10 cellular contexts compared by ENCODE assay signal in genomic region chr12:27554421-27555186, GRCh38. TPM values are rescaled to one million over a fixed set of nuclear protein-coding genes. Genes with fewer than 3 reads are reported as not detected.
A peak's percentile ranks its signal among the peaks of the same experiment; 100 is the strongest.
DNase-seq lines count a peak whose midpoint lies in the region; ATAC-seq and TF ChIP-seq lines count a peak whose summit lies in the region.
"Had no signal": no experiment of that assay in that cellular context is flagged by ENCODE, and none has a peak within 500 bp of the region (broad histone marks: within the 10 kb centered on the region; RNA-seq: fewer than 3 reads in every experiment).

No MANE protein-coding gene starts in this region.

- H3K27ac ChIP-seq in HCT116 (ENCODE audit: low read depth, low read length) (peak overlapping the region; percentile 36), caudate nucleus (ENCODE audit: low read depth, low read length) (peak overlapping the region; percentile 91)
- H3K27ac ChIP-seq: HL-60 had no signal

- H3K4me2 ChIP-seq in HCT116 (ENCODE audit: low read length) = peak overlapping the region; percentile 32; the same call in 1 of the 2 replicates

- no peak overlapping the region for H2AFZ ChIP-seq in HCT116 (ENCODE audit: low read depth, low read length, poor library complexity, severe bottlenecking)

- DNase-seq in HCT116 (ENCODE audit: low read depth, low spot score) (no peak), caudate nucleus (lab: John Stamatoyannopoulos, UW) (peak in 44 of 61 donors; percentile 11 to 83 (median 46)), lower leg skin (ENCODE audit: low spot score in 2 of 2) (peak; percentile 68 to 90), superior temporal gyrus (ENCODE audit: extremely low spot score) (peak; percentile 94)
- DNase-seq in activated T-cell treated with anti-CD3 and anti-CD28 coated beads, Interleukin-2, amount 50 U/mL, for 1 hour = no peak

- H3K36me3 ChIP-seq in HCT116 (ENCODE audit: control insufficient read depth in 1 of 2, insufficient read depth in 2 of 2, low read length in 2 of 2) = no peaks in the 10 kb centered on the region

- POLR2A ChIA-PET in HCT116 (lab: Charles Lee) = no interaction called here

- 21 to 26% methylated on average over 14 of the region's 14 CpGs for WGBS in lower leg skin, 2 donors

- H3K27me3 ChIP-seq in HCT116 (ENCODE audit: insufficient read depth, low read length) = no peaks in the 10 kb centered on the region

- BruUV-seq in HCT116 (replicated peaks; lab: Mats Ljungman, UMichigan) = no TSS peak

- TF ChIP-seq CTCF in HCT116 (IDR thresholded peaks at IDR 0.05 in 2 of 3, conservative IDR thresholded peaks at IDR 0.05 in 1 of 3; ENCODE audit: borderline replicate concordance in 1 of 3, insufficient read depth in 1 of 3, low read depth in 2 of 3, low read length in 2 of 3) = no peak
- no peak for TF ChIP-seq CTCF in lower leg skin (IDR thresholded peaks at IDR 0.05)

- no peak for ATAC-seq in HCT116
- ATAC-seq in GM19328 (IDR thresholded peaks at IDR 0.05; ENCODE audit: unreplicated experiment) = no peak
- ATAC-seq in HG03139 (IDR thresholded peaks at IDR 0.05; ENCODE audit: unreplicated experiment) = no peak
- no peak for ATAC-seq in GM19467 (IDR thresholded peaks at IDR 0.05; ENCODE audit: unreplicated experiment)
- ATAC-seq: GM12878 had no signal

- intact Hi-C loops in HCT116 (cut with micrococcal nuclease) (no loop called here), lower leg skin (cut with DNase I; ENCODE audit: low total_unique reads) (no loop called here)

- H3K9ac ChIP-seq in HCT116 (ENCODE audit: low read length) = no peak overlapping the region

- peaks cover 68 to 74% of the 10 kb centered on the region in 2 experiments for H3K4me1 ChIP-seq in HCT116 (ENCODE audit: control insufficient read depth in 1 of 2, insufficient read depth in 2 of 2, low read length in 2 of 2)

- TF ChIP-seq POLR2A in HCT116 (IDR thresholded peaks at IDR 0.05; ENCODE audit: borderline replicate concordance, extremely low read depth, insufficient read depth, insufficient read length) (no peak), lower leg skin (IDR thresholded peaks at IDR 0.05) (no peak)

- H3K9me2 ChIP-seq in HCT116 (ENCODE audit: insufficient read depth) = no peaks in the 10 kb centered on the region

- H3K4me3 ChIP-seq in HCT116 (replicated peaks in 1 of 2; ENCODE audit: low read depth in 1 of 2, low read length in 2 of 2) (no peak overlapping the region), lower leg skin (ENCODE audit: low read depth, poor library complexity, severe bottlenecking) (no peak overlapping the region)
- H3K4me3 ChIP-seq: GM12878 had no signal

- peaks cover 91% of the 10 kb centered on the region for H3K79me2 ChIP-seq in HCT116 (ENCODE audit: insufficient read depth, low read length)

- no peaks in the 10 kb centered on the region; the same call in 1 of the 2 replicates for H4K20me1 ChIP-seq in HCT116 (ENCODE audit: insufficient read depth)

- RAD21 ChIA-PET in HCT116 (lab: Charles Lee; ENCODE audit: low non-redundant PET in 1 of 2, low total read pairs in 2 of 2, uncharacterized antibody in 2 of 2, unreplicated experiment in 2 of 2) = no interaction called here

- no peak for TF ChIP-seq RAD21 in HCT116 (IDR thresholded peaks at IDR 0.05; ENCODE audit: low read depth)

- CTCF ChIA-PET in HCT116 (lab: Charles Lee) = no interaction called here

- H3K9me3 ChIP-seq in HCT116 (ENCODE audit: control insufficient read depth in 1 of 2, insufficient read depth in 1 of 2, low read depth in 1 of 2, low read length in 2 of 2) = no peaks in the 10 kb centered on the region

TF ChIP-seq in HCT116, 20 proteins besides CTCF, POLR2A, EP300 and RAD21:
- TF ChIP-seq ZFX (IDR thresholded peaks at IDR 0.05) (no peak), SRF (IDR thresholded peaks at IDR 0.05; ENCODE audit: low read depth) (no peak), EZH2 (IDR thresholded peaks at IDR 0.05) (no peak), ELF1 (IDR thresholded peaks at IDR 0.05; ENCODE audit: borderline replicate concordance, low read depth) (no peak), ZNF274 (IDR thresholded peaks at IDR 0.05; ENCODE audit: low read depth, low read length) (no peak), CEBPB (IDR thresholded peaks at IDR 0.05; ENCODE audit: low read depth) (no peak), EGR1 (IDR thresholded peaks at IDR 0.05; ENCODE audit: low read depth) (no peak), SP1 (IDR thresholded peaks at IDR 0.05; ENCODE audit: low read depth) (no peak)
TF ChIP-seq in HCT116: peak in this region for 0.

RNA-seq across cellular contexts. Expression of gene PPFIBP1, which starts 30.6 kb away (rescaled TPM):
- total RNA-seq in HCT116 (2021; ENCODE audit: unreplicated experiment) = 102 TPM
- polyA plus RNA-seq in HCT116 (2012) = 33.8 and 36.6 TPM in 2 replicates
- total RNA-seq in lower leg skin = 10 to 100 TPM; 47.2 to 77.3 (median 52.7) TPM

Comparison
In these comparisons a context has a peak if more than half of its experiments do, and no peak if none do; other contexts are left out.
1. DNase-seq: peak in caudate nucleus (44 of 61), lower leg skin (2 of 2) and superior temporal gyrus (single experiment); none in HCT116 (single experiment) and activated T-cell treated with anti-CD3 and anti-CD28 coated beads, Interleukin-2, amount 50 U/mL, for 1 hour (single experiment).